12 cellular contexts compared by ENCODE assay signal in the genomic region with DNA sequence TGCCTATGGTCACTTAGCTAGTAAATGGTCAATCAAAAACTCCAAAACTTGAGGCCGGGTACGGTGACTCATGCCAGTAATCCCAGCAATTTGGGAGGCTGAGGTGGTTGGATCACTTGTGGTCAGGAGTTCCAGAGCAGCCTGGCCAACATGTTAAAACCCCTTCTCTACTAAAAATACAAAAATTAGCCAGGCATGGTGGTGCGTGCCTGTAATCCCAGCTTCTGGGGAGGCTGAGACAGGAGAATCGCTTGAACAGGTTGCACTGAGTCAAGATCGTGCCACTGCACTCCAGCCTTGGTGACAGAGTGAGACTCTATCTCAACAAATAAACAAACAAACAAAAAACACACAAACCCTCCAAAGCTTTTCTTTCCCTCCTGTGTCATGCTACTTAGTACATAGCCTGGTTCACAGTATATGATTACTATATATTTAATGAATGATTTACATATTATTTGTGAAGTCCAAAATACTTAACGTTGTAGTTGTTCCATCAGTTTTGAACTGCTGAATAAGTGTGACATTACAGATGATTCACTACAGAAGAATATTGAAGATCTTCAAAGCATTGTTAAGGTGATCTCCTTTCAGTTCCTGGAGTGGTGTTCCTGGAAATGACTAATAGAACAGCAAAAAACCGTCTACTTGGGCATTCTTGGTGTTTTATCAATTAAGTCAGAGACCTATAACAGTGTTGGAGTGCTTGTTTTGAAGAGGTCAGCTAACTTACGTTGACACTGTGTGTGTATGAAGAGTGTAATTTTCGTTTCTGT.
DNase-seq lines count a peak whose midpoint lies in the region; TF ChIP-seq lines count a peak whose summit lies in the region.
"Had no signal": no experiment of that assay in that cellular context is flagged by ENCODE, and none has a peak within 500 bp of the region (broad histone marks: within the 10 kb centered on the region; RNA-seq: fewer than 3 reads in every experiment).

No MANE protein-coding gene starts in this region.

- no peaks in the 10 kb centered on the region for H3K79me1 ChIP-seq in trophoblast cell (ENCODE audit: low read length)

- no peak overlapping the region for H2BK12ac ChIP-seq in trophoblast cell (ENCODE audit: low read length)

- no peak for TF ChIP-seq CTCF in choroid plexus epithelial cell (conservative IDR thresholded peaks at IDR 0.05; ENCODE audit: low read depth, low read length)
- TF ChIP-seq CTCF in nephron progenitor cell (IDR thresholded peaks at IDR 0.05): no peak

- H3K14ac ChIP-seq in trophoblast cell (ENCODE audit: low read length): no peak overlapping the region

- no peak overlapping the region for H3K9ac ChIP-seq in trophoblast cell (ENCODE audit: low read length)

- no peaks in the 10 kb centered on the region for H3K36me3 ChIP-seq in trophoblast cell (ENCODE audit: control insufficient read depth in 1 of 2, insufficient read depth in 2 of 2, low read length in 2 of 2)
- H3K36me3 ChIP-seq: prostate gland had no signal

- no peak overlapping the region for H2AFZ ChIP-seq in trophoblast cell (ENCODE audit: insufficient read depth, low read length, poor library complexity)

- no peaks in the 10 kb centered on the region for H3K27me3 ChIP-seq in trophoblast cell (ENCODE audit: insufficient read depth, low read length)

- H4K8ac ChIP-seq in trophoblast cell (ENCODE audit: low read depth, low read length): no peak overlapping the region

- H3K4me3 Mint-ChIP-seq in nephron progenitor cell: no peak overlapping the region

- H3K4me1 Mint-ChIP-seq in nephron progenitor cell: no peaks in the 10 kb centered on the region

- no peak overlapping the region for H4K12ac ChIP-seq in trophoblast cell (ENCODE audit: low read depth, low read length)

- peaks cover 5% of the 10 kb centered on the region for H3K36me3 Mint-ChIP-seq in nephron progenitor cell (ENCODE audit: low read depth)

- H3K4me1 ChIP-seq in trophoblast cell (ENCODE audit: control insufficient read depth in 1 of 2, insufficient read depth in 2 of 2, low read length in 2 of 2): no peaks in the 10 kb centered on the region
- H3K4me1 ChIP-seq: prostate gland had no signal

- H3K9me3 ChIP-seq in trophoblast cell (ENCODE audit: insufficient read depth, low read depth, low read length): no peaks in the 10 kb centered on the region
- H3K9me3 ChIP-seq: prostate gland had no signal

- no peak overlapping the region for H2AK5ac ChIP-seq in trophoblast cell (ENCODE audit: low read length)

- peak; percentile 23 for DNase-seq in NCI-H2196 (lab: John Stamatoyannopoulos, UW; ENCODE audit: unreplicated experiment)
- no peak for DNase-seq in NCI-H2196 treated with DMSO at 0.1 percent for 48 hours (lab: John Stamatoyannopoulos, UW; ENCODE audit: unreplicated experiment)
- peak; percentile 71 for DNase-seq in RKO (ENCODE audit: low spot score)
- DNase-seq in choroid plexus epithelial cell (ENCODE audit: low read depth): peak; percentile 77
- DNase-seq in trophoblast cell: peak; percentile 59 to 89
- DNase-seq in DMS114 treated with DMSO at 0.1 percent for 48 hours (lab: John Stamatoyannopoulos, UW; ENCODE audit: unreplicated experiment): no peak
- DNase-seq in NCI-H1694 (lab: John Stamatoyannopoulos, UW): no peak
- DNase-seq in nephron progenitor cell: no peak
- DNase-seq: 8988T; stimulated activated naive CD4-positive, alpha-beta T cell had no signal

- no peak overlapping the region for H3K4me3 ChIP-seq in choroid plexus epithelial cell (ENCODE audit: low read depth, low read length)
- H3K4me3 ChIP-seq in trophoblast cell (ENCODE audit: low read depth, low read length): no peak overlapping the region
- H3K4me3 ChIP-seq: prostate gland, SK-N-MC had no signal

- no peak overlapping the region for H3K23ac ChIP-seq in trophoblast cell (ENCODE audit: low read length)

- H4K91ac ChIP-seq in trophoblast cell (ENCODE audit: low read depth, low read length): no peak overlapping the region

- H2BK120ac ChIP-seq in trophoblast cell (ENCODE audit: insufficient read depth, low read length, poor library complexity): no peak overlapping the region

- no peaks in the 10 kb centered on the region for H3K79me2 ChIP-seq in trophoblast cell (ENCODE audit: control insufficient read depth, insufficient read depth, low read length, poor library complexity)

- no peak overlapping the region for H3K27ac Mint-ChIP-seq in nephron progenitor cell

- H3K27ac ChIP-seq in trophoblast cell (ENCODE audit: low read depth, low read length): no peak overlapping the region
- H3K27ac ChIP-seq: prostate gland, SK-N-MC had no signal

- no peak overlapping the region for H3K4ac ChIP-seq in trophoblast cell (ENCODE audit: low read depth, low read length)

- WGBS in trophoblast cell (ENCODE audit: extremely low coverage, insufficient coverage, insufficient read length): no CpG with 5 or more reads among the region's 9 CpGs

- no peak overlapping the region for H3K4me2 ChIP-seq in trophoblast cell (ENCODE audit: low read length)

- no peak overlapping the region for H2BK5ac ChIP-seq in trophoblast cell (ENCODE audit: low read depth, low read length, poor library complexity)

- peaks cover 8% of the 10 kb centered on the region for H3K9me3 Mint-ChIP-seq in nephron progenitor cell

- no peak overlapping the region for H3K18ac ChIP-seq in trophoblast cell (ENCODE audit: low read length)

- no peaks in the 10 kb centered on the region for H3K27me3 Mint-ChIP-seq in nephron progenitor cell (ENCODE audit: low read depth, poor library complexity)

Comparison
In these comparisons a context has a peak if more than half of its experiments do, and no peak if none do; other contexts are left out.
1. DNase-seq: peak in NCI-H2196 (single experiment), RKO (single experiment), choroid plexus epithelial cell (single experiment) and trophoblast cell (2 of 2); none in NCI-H2196 treated with DMSO at 0.1 percent for 48 hours (single experiment), DMS114 treated with DMSO at 0.1 percent for 48 hours (single experiment), NCI-H1694 (single experiment) and nephron progenitor cell (single experiment).